Comparison of ENCODE assay signal across 9 cellular contexts in genomic region chr22:49967333-49968241, GRCh38. TPM values are rescaled to one million over a fixed set of nuclear protein-coding genes. Genes with fewer than 3 reads are reported as not detected.
DNase-seq lines count a peak whose midpoint lies in the region; ATAC-seq lines count a peak whose summit lies in the region.
"Had no signal": no experiment of that assay in that cellular context is flagged by ENCODE, and none has a peak within 500 bp of the region (broad histone marks: within the 10 kb centered on the region; RNA-seq: fewer than 3 reads in every experiment).

No MANE protein-coding gene starts in this region.

- peak overlapping the region; percentile 68 for H3K27ac Mint-ChIP-seq in activated naive CD4-positive, alpha-beta T cell treated with anti-CD3 and anti-CD28 coated beads for 36 hours
- H3K27ac Mint-ChIP-seq in dendritic cell treated with granulocyte-macrophage colony-stimulating factor and Interleukin-4, amounts not matched to agents 40 ng/mL and 50 ng/mL, for 4 days, result peak overlapping the region; percentile 97

- peak overlapping the region; percentile 14 for H3K27ac ChIP-seq in muscle layer of colon (ENCODE audit: low read depth, low read length)

- peaks cover 17% of the 10 kb centered on the region for H3K36me3 ChIP-seq in muscle layer of colon (ENCODE audit: insufficient read depth, low read length)

- peaks cover 30% of the 10 kb centered on the region for H3K36me3 Mint-ChIP-seq in activated naive CD4-positive, alpha-beta T cell treated with anti-CD3 and anti-CD28 coated beads for 36 hours (ENCODE audit: low read depth)
- peaks cover 43% of the 10 kb centered on the region for H3K36me3 Mint-ChIP-seq in dendritic cell treated with granulocyte-macrophage colony-stimulating factor and Interleukin-4, amounts not matched to agents 40 ng/mL and 50 ng/mL, for 4 days (ENCODE audit: low read depth)

- H3K4me1 ChIP-seq in muscle layer of colon (ENCODE audit: insufficient read depth, low read length), result peaks cover 34% of the 10 kb centered on the region

- no peaks in the 10 kb centered on the region for H3K9me3 Mint-ChIP-seq in activated naive CD4-positive, alpha-beta T cell treated with anti-CD3 and anti-CD28 coated beads for 36 hours
- no peaks in the 10 kb centered on the region for H3K9me3 Mint-ChIP-seq in dendritic cell treated with granulocyte-macrophage colony-stimulating factor and Interleukin-4, amounts not matched to agents 40 ng/mL and 50 ng/mL, for 4 days

- no peak overlapping the region for H3K9ac ChIP-seq in muscle layer of colon (ENCODE audit: low read length)

- H3K4me3 ChIP-seq in muscle layer of colon (ENCODE audit: low read depth in 1 of 2, low read length in 2 of 2), result peak overlapping the region in 1 of 2 donors; percentile 4

- H3K27me3 ChIP-seq in muscle layer of colon (ENCODE audit: control insufficient read depth in 1 of 2, insufficient read depth in 2 of 2, low read length in 2 of 2), result peaks cover 0 to 9% of the 10 kb centered on the region in 2 donors

- H3K4me3 Mint-ChIP-seq in activated naive CD4-positive, alpha-beta T cell treated with anti-CD3 and anti-CD28 coated beads for 36 hours, result peak overlapping the region; percentile 43
- H3K4me3 Mint-ChIP-seq in dendritic cell treated with granulocyte-macrophage colony-stimulating factor and Interleukin-4, amounts not matched to agents 40 ng/mL and 50 ng/mL, for 4 days, result peak overlapping the region; percentile 73

- CTCF ChIA-PET in activated naive CD4-positive, alpha-beta T cell treated with anti-CD3 and anti-CD28 coated beads for 36 hours (lab: Charles Lee), result interaction anchor here (0.6 to 1.6 kb wide), 4 partner anchors 9 to 63 kb away, joined by 4 to 7 read pairs (median 6); no protein-coding TSS in a partner anchor

- no peaks in the 10 kb centered on the region for H3K9me3 ChIP-seq in muscle layer of colon (ENCODE audit: low read length)

- no peaks in the 10 kb centered on the region for H3K27me3 Mint-ChIP-seq in activated naive CD4-positive, alpha-beta T cell treated with anti-CD3 and anti-CD28 coated beads for 36 hours (ENCODE audit: low read depth)
- no peaks in the 10 kb centered on the region for H3K27me3 Mint-ChIP-seq in dendritic cell treated with granulocyte-macrophage colony-stimulating factor and Interleukin-4, amounts not matched to agents 40 ng/mL and 50 ng/mL, for 4 days

- H3K4me1 Mint-ChIP-seq in activated naive CD4-positive, alpha-beta T cell treated with anti-CD3 and anti-CD28 coated beads for 36 hours (ENCODE audit: low read depth), result peaks cover 45% of the 10 kb centered on the region
- H3K4me1 Mint-ChIP-seq in dendritic cell treated with granulocyte-macrophage colony-stimulating factor and Interleukin-4, amounts not matched to agents 40 ng/mL and 50 ng/mL, for 4 days (ENCODE audit: low read depth), result peaks cover 80% of the 10 kb centered on the region

- no peak for ATAC-seq in GM18520 (IDR thresholded peaks at IDR 0.05; ENCODE audit: unreplicated experiment)
- no peak for ATAC-seq in HG03108 (IDR thresholded peaks at IDR 0.05; ENCODE audit: unreplicated experiment)

- intact Hi-C loops in activated naive CD4-positive, alpha-beta T cell treated with anti-CD3 and anti-CD28 coated beads for 36 hours (cut with micrococcal nuclease), result no loop called here
- intact Hi-C loops in dendritic cell treated with granulocyte-macrophage colony-stimulating factor and Interleukin-4, amounts not matched to agents 40 ng/mL and 50 ng/mL, for 4 days (cut with micrococcal nuclease), result no loop called here

- peak; percentile 41 for DNase-seq in activated naive CD4-positive, alpha-beta T cell treated with anti-CD3 and anti-CD28 coated beads for 36 hours
- no peak for DNase-seq in activated naive CD4-positive, alpha-beta T cell (lab: John Stamatoyannopoulos, UW)
- peak; percentile 58 for DNase-seq in ureter (ENCODE audit: low spot score)
- no peak for DNase-seq in NCI-H2227 treated with DMSO at 0.1 percent for 48 hours (lab: John Stamatoyannopoulos, UW)

RNA-seq across cellular contexts. Expression of gene PIM3, which starts 7.0 kb away (rescaled TPM):
- 100 to 1,000 TPM; 202 to 210 TPM for total RNA-seq in activated naive CD4-positive, alpha-beta T cell treated with anti-CD3 and anti-CD28 coated beads for 36 hours
- 75.0 TPM for total RNA-seq in ureter

RNA-seq across cellular contexts. Expression of gene IL17REL, which starts 45.0 kb away (rescaled TPM):
- under 1 TPM; 0.12 to 0.15 TPM for total RNA-seq in activated naive CD4-positive, alpha-beta T cell treated with anti-CD3 and anti-CD28 coated beads for 36 hours
- not detected for total RNA-seq in ureter
- total RNA-seq: kidney epithelial cell had no signal

RNA-seq across cellular contexts. Expression of gene CRELD2, which starts 49.2 kb away (rescaled TPM):
- 10 to 100 TPM; 15.3 to 16.2 TPM for total RNA-seq in activated naive CD4-positive, alpha-beta T cell treated with anti-CD3 and anti-CD28 coated beads for 36 hours
- 42.8 TPM for total RNA-seq in ureter

RNA-seq across cellular contexts. Expression of gene ALG12, which starts 49.3 kb away (rescaled TPM):
- total RNA-seq in activated naive CD4-positive, alpha-beta T cell treated with anti-CD3 and anti-CD28 coated beads for 36 hours, result 1 to 10 TPM; 7.4 to 9.6 TPM
- total RNA-seq in ureter, result 20.5 TPM

Comparison
In these comparisons a context has a peak if more than half of its experiments do, and no peak if none do; other contexts are left out.
1. DNase-seq: peak in activated naive CD4-positive, alpha-beta T cell treated with anti-CD3 and anti-CD28 coated beads for 36 hours (single experiment) and ureter (single experiment); none in activated naive CD4-positive, alpha-beta T cell (0 of 4) and NCI-H2227 treated with DMSO at 0.1 percent for 48 hours (single experiment).